1 cellular context compared by ENCODE assay signal in the genomic region with DNA sequence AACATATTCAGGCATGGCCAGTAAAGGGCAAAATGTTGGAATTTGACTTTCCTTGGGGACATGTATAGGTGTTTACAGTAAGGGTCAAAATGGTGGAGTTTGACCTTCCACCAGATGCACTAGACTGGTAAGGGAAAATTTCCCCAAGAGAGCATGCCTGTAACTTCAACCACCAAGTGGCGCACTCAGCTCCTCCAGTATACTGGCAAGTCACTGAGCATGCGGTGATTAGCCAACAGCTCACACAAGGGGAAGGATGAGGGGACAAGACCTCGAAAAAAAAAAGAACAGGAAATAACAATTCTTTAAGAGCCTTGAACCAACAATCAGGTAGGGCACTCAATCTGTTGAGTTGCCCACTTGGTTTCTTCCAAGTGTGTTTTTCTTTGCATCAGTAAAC.
TF ChIP-seq lines count a peak whose summit lies in the region.

No MANE protein-coding gene starts in this region.

TF ChIP-seq in SK-N-SH, 30 proteins besides CTCF, POLR2A, EP300 and RAD21 (continued from another document):
- TF ChIP-seq FOXM1 (IDR thresholded peaks at IDR 0.05; ENCODE audit: low read depth) = no peak
- no peak for TF ChIP-seq TEAD4 (IDR thresholded peaks at IDR 0.05; ENCODE audit: borderline replicate concordance, insufficient read depth)
- no peak for TF ChIP-seq MEF2A (IDR thresholded peaks at IDR 0.05; ENCODE audit: borderline replicate concordance, low read depth)
TF ChIP-seq in SK-N-SH: peak in this region for 0.
